In the genomic region with DNA sequence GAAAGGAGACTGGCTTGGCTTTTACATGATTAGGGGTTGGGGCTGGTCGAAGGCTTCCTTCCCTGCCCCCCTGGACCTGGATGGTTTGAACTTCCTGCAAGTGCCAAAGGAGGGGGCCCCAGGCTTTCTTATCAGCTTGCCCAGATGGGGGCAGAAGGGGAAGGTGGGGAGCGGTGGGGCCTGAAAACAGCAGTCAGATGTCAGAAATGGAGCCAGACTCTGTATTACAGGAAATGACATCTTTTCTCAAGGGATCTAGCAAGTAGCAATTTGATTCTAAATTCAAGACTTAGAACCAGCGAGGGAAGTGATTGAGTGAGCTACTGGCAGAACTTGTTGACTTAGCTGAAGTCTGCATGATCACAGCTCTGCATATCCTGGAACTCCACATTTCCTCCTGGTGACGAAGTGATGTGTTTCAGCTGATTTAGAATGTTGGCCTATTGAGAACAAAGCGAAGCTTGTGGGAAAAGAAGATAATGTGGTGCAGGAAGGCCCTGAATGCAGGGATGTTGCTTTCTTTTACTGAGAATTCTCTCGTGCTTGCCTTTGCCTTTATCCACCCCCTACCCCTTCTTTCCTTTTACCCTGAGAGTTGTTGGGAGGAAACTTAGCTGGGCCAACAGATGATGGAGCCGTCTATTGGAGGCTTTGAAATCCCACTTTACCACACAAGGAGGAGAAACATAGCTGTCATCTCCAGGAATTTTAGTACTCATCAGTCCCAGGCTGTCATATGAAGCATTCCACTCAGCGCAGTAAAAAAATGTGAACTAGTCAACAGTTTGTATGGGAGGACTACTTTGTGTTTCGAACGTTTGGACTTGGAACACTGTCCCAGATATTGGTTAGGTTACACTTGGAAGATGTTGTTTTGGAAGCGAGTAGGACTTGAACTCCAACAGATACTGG, we compare ENCODE assay signal across 8 cellular contexts. TPM values are rescaled to one million over a fixed set of nuclear protein-coding genes. Genes with fewer than 3 reads are reported as not detected.
DNase-seq lines count a peak whose midpoint lies in the region; ATAC-seq lines count a peak whose summit lies in the region.

No MANE protein-coding gene starts in this region.

- H3K9me3 Mint-ChIP-seq in activated CD4-positive, alpha-beta T cell treated with anti-CD3 and anti-CD28 coated beads, Interleukin-2, amount 10 ng/mL, durations not matched to agents 24 days and 14 days = no peaks in the 10 kb centered on the region
- H3K9me3 Mint-ChIP-seq in T-helper 1 cell treated with Interleukin-12 subunit alpha and Interleukin-12 subunit beta and Interleukin-4 antibody, amounts not matched to agents 30 μg/mL and 1 μg/mL, for 36 hours = no peaks in the 10 kb centered on the region

- H3K27ac Mint-ChIP-seq in activated CD4-positive, alpha-beta T cell treated with anti-CD3 and anti-CD28 coated beads, Interleukin-2, amount 10 ng/mL, durations not matched to agents 24 days and 14 days = peak overlapping the region; percentile 14
- H3K27ac Mint-ChIP-seq in T-helper 1 cell treated with Interleukin-12 subunit alpha and Interleukin-12 subunit beta and Interleukin-4 antibody, amounts not matched to agents 30 μg/mL and 1 μg/mL, for 36 hours = peak overlapping the region; percentile 46

- H3K4me1 Mint-ChIP-seq in activated CD4-positive, alpha-beta T cell treated with anti-CD3 and anti-CD28 coated beads, Interleukin-2, amount 10 ng/mL, durations not matched to agents 24 days and 14 days = peaks cover 36% of the 10 kb centered on the region
- H3K4me1 Mint-ChIP-seq in T-helper 1 cell treated with Interleukin-12 subunit alpha and Interleukin-12 subunit beta and Interleukin-4 antibody, amounts not matched to agents 30 μg/mL and 1 μg/mL, for 36 hours (ENCODE audit: low read depth) = peaks cover 37% of the 10 kb centered on the region

- peak; percentile 68 for ATAC-seq in HG02870 (IDR thresholded peaks at IDR 0.05; ENCODE audit: unreplicated experiment)

- no peaks in the 10 kb centered on the region for H3K27me3 Mint-ChIP-seq in activated CD4-positive, alpha-beta T cell treated with anti-CD3 and anti-CD28 coated beads, Interleukin-2, amount 10 ng/mL, durations not matched to agents 24 days and 14 days
- H3K27me3 Mint-ChIP-seq in T-helper 1 cell treated with Interleukin-12 subunit alpha and Interleukin-12 subunit beta and Interleukin-4 antibody, amounts not matched to agents 30 μg/mL and 1 μg/mL, for 36 hours (ENCODE audit: low read depth) = no peaks in the 10 kb centered on the region

- intact Hi-C loops in activated CD4-positive, alpha-beta T cell treated with anti-CD3 and anti-CD28 coated beads, Interleukin-2, amount 10 ng/mL, durations not matched to agents 24 days and 14 days (cut with micrococcal nuclease) = loop anchor here (5.0 kb wide), 1 partner anchor 37 kb away; no protein-coding TSS in a partner anchor

- peak; percentile 59 for DNase-seq in activated CD4-positive, alpha-beta T cell treated with anti-CD3 and anti-CD28 coated beads, Interleukin-2, amount 10 ng/mL, durations not matched to agents 24 days and 14 days
- DNase-seq in activated CD4-positive, alpha-beta T cell treated with anti-CD3 and anti-CD28 coated beads, Interleukin-2, amount 50 U/mL, for 1 hour = no peak
- DNase-seq in germinal center (ENCODE audit: low spot score) = peak; percentile 84
- peak; percentile 88 for DNase-seq in skeletal muscle cell (ENCODE audit: low read depth)
- no peak for DNase-seq in G401 (ENCODE audit: low spot score)
- DNase-seq in NCI-H146 (lab: John Stamatoyannopoulos, UW) = no peak

- H3K4me3 ChIP-seq in skeletal muscle cell (ENCODE audit: low read depth, low read length) = no peak overlapping the region

- H3K4me3 Mint-ChIP-seq in activated CD4-positive, alpha-beta T cell treated with anti-CD3 and anti-CD28 coated beads, Interleukin-2, amount 10 ng/mL, durations not matched to agents 24 days and 14 days = peak overlapping the region; percentile 14
- peak overlapping the region; percentile 14 for H3K4me3 Mint-ChIP-seq in T-helper 1 cell treated with Interleukin-12 subunit alpha and Interleukin-12 subunit beta and Interleukin-4 antibody, amounts not matched to agents 30 μg/mL and 1 μg/mL, for 36 hours

- H3K36me3 Mint-ChIP-seq in activated CD4-positive, alpha-beta T cell treated with anti-CD3 and anti-CD28 coated beads, Interleukin-2, amount 10 ng/mL, durations not matched to agents 24 days and 14 days (ENCODE audit: low read depth) = peaks cover 2% of the 10 kb centered on the region
- H3K36me3 Mint-ChIP-seq in T-helper 1 cell treated with Interleukin-12 subunit alpha and Interleukin-12 subunit beta and Interleukin-4 antibody, amounts not matched to agents 30 μg/mL and 1 μg/mL, for 36 hours (ENCODE audit: low read depth) = peaks cover 2% of the 10 kb centered on the region

- in situ Hi-C loops in G401 (cut with HindIII; ENCODE audit: low sequenced_read_pairs) = no loop called here

RNA-seq across cellular contexts. Expression of a gene that starts 43.2 kb away (rescaled TPM):
- total RNA-seq in activated CD4-positive, alpha-beta T cell treated with anti-CD3 and anti-CD28 coated beads, Interleukin-2, amount 10 ng/mL, durations not matched to agents 24 days and 14 days = 52.9 and 58.8 TPM in 2 replicates
- 62.9 and 77.4 TPM in 2 replicates for total RNA-seq in G401 (2014; rRNA removed; shearing (Covaris generic))

Comparison
In these comparisons a context has a peak if more than half of its experiments do, and no peak if none do; other contexts are left out.
1. DNase-seq: peak in activated CD4-positive, alpha-beta T cell treated with anti-CD3 and anti-CD28 coated beads, Interleukin-2, amount 10 ng/mL, durations not matched to agents 24 days and 14 days (single experiment), germinal center (single experiment) and skeletal muscle cell (single experiment); none in activated CD4-positive, alpha-beta T cell treated with anti-CD3 and anti-CD28 coated beads, Interleukin-2, amount 50 U/mL, for 1 hour (single experiment), G401 (single experiment) and NCI-H146 (single experiment).